Comparison of ENCODE assay signal across 9 cellular contexts in the genomic region with DNA sequence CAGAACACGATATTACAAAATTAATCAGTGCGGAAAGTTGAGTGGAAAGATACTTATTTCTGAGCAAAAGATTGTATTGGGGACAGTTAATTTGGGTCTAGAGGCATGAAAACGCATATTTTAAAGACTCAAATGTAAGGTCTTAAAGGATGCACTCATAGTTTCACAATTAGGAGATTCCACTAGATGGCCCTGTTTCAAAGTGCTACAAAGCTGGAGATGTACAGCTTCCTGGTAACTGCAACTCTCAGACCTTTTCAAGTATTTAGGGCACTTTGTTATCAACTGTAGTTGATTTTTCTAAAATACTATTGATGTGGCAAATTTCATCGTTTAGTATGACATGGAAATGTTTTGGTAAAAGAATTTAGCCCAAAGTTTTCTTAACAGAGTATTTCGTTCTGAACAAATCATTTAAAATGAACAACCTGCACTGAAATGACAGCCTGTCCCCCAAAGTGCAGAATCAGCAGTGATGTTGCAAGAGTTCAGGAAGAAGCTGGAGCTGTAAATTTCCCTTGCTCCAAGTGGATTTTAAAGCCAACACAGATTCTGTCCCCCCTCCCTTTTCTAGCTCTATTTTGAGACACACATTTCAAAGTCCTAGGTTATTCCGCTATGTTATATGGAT. TPM values are rescaled to one million over a fixed set of nuclear protein-coding genes. Genes with fewer than 3 reads are reported as not detected.
DNase-seq lines count a peak whose midpoint lies in the region; ATAC-seq lines count a peak whose summit lies in the region.
"Had no signal": no experiment of that assay in that cellular context is flagged by ENCODE, and none has a peak within 500 bp of the region (broad histone marks: within the 10 kb centered on the region; RNA-seq: fewer than 3 reads in every experiment).

No MANE protein-coding gene starts in this region.

- no peak for ATAC-seq in GM18519 (IDR thresholded peaks at IDR 0.05; ENCODE audit: low FRiP score, unreplicated experiment)

- in situ Hi-C loops in GM23248 (cut with MboI) = no loop called here

- H3K36me3 ChIP-seq in GM23248 (ENCODE audit: low read depth) = no peaks in the 10 kb centered on the region
- H3K36me3 ChIP-seq: SJCRH30 had no signal

- H3K27me3 ChIP-seq in GM23248 (replicated peaks; ENCODE audit: insufficient read depth) = no peaks in the 10 kb centered on the region
- H3K27me3 ChIP-seq: SJCRH30 had no signal

- no peak overlapping the region for H3K4me2 ChIP-seq in GM23248 (ENCODE audit: unreplicated experiment)

- H3K79me2 ChIP-seq in GM23248 (ENCODE audit: insufficient read depth) = no peaks in the 10 kb centered on the region

- H2AFZ ChIP-seq in GM23248 = no peak overlapping the region

- no peak overlapping the region for H3K27ac ChIP-seq in GM23248
- H3K27ac ChIP-seq: SJCRH30 had no signal

- H3F3A ChIP-seq in GM23248 (ENCODE audit: insufficient read depth) = peaks cover 10% of the 10 kb centered on the region; the same call in 1 of the 2 replicates

- no peaks in the 10 kb centered on the region for H3K9me2 ChIP-seq in GM23248 (ENCODE audit: insufficient read depth)

- DNase-seq in DMS53 treated with DMSO at 0.1 percent for 48 hours (lab: John Stamatoyannopoulos, UW; ENCODE audit: unreplicated experiment) = peak; percentile 51
- DNase-seq in GM23248 = peak; percentile 71
- DNase-seq in NCI-H1694 treated with DMSO at 0.1 percent for 48 hours (lab: John Stamatoyannopoulos, UW) = peak; percentile 44
- DNase-seq in amniotic epithelial cell (ENCODE audit: low read depth) = peak; percentile 53
- peak; percentile 51 for DNase-seq in kidney tubule cell (ENCODE audit: low spot score)
- DNase-seq in islet precursor cell = no peak
- no peak for DNase-seq in cortex of kidney (lab: John Stamatoyannopoulos, UW)

- H3K4me1 ChIP-seq in GM23248 (ENCODE audit: insufficient read depth) = peaks cover 4% of the 10 kb centered on the region; the same call in 1 of the 2 replicates
- H3K4me1 ChIP-seq: SJCRH30 had no signal

- no peak overlapping the region for H3K9ac ChIP-seq in GM23248

- no peaks in the 10 kb centered on the region for H4K20me1 ChIP-seq in GM23248 (ENCODE audit: insufficient read depth)

- no peak overlapping the region for H3K4me3 ChIP-seq in GM23248
- H3K4me3 ChIP-seq: SJCRH30 had no signal

- WGBS in GM23248 (ENCODE audit: low coverage in 1 of 2, low lambda C conversion rate in 2 of 2, missing lambda C conversion rate in 2 of 2), 2 experiments = 36 to 39% methylated on average over 6 of the region's 6 CpGs

- no peaks in the 10 kb centered on the region for H3K9me3 ChIP-seq in GM23248 (ENCODE audit: low read depth)
- H3K9me3 ChIP-seq: SJCRH30 had no signal

RNA-seq across cellular contexts. Expression of a gene that starts 16.2 kb away (rescaled TPM):
- total RNA-seq in GM23248 (2014; rRNA removed; shearing (Covaris generic)) = 31.8 and 43.6 TPM in 2 replicates
- 172 and 175 TPM in 2 replicates for polyA plus RNA-seq in GM23248 (2016; fragmentation: Nextera tagmentation; extraction: Ambion mirVana)

RNA-seq across cellular contexts. Expression of a gene that starts 36.8 kb away (rescaled TPM):
- 26.9 and 28.1 TPM in 2 replicates for total RNA-seq in GM23248 (2014; rRNA removed; shearing (Covaris generic))
- 16.4 and 18.7 TPM in 2 replicates for polyA plus RNA-seq in GM23248 (2016; fragmentation: Nextera tagmentation; extraction: Ambion mirVana)

RNA-seq across cellular contexts. Expression of a gene that starts 37.1 kb away (rescaled TPM):
- total RNA-seq in GM23248 (2014; rRNA removed; shearing (Covaris generic)) = 0.51 and 4.1 TPM in 2 replicates
- polyA plus RNA-seq in GM23248 (2016; fragmentation: Nextera tagmentation; extraction: Ambion mirVana) = 40.1 and 41.4 TPM in 2 replicates

RNA-seq across cellular contexts. Expression of a gene that starts 46.3 kb away (rescaled TPM):
- total RNA-seq in GM23248 (2014; rRNA removed; shearing (Covaris generic)) = not detected in 2 replicates
- polyA plus RNA-seq in GM23248 (2016; fragmentation: Nextera tagmentation; extraction: Ambion mirVana) = not detected in 2 replicates

Comparison
In these comparisons a context has a peak if more than half of its experiments do, and no peak if none do; other contexts are left out.
1. DNase-seq: peak in DMS53 treated with DMSO at 0.1 percent for 48 hours (single experiment), GM23248 (single experiment), NCI-H1694 treated with DMSO at 0.1 percent for 48 hours (single experiment), amniotic epithelial cell (single experiment) and kidney tubule cell (single experiment); none in islet precursor cell (single experiment) and cortex of kidney (single experiment).